ENCODE assay signal across 25 cellular contexts in the genomic region with DNA sequence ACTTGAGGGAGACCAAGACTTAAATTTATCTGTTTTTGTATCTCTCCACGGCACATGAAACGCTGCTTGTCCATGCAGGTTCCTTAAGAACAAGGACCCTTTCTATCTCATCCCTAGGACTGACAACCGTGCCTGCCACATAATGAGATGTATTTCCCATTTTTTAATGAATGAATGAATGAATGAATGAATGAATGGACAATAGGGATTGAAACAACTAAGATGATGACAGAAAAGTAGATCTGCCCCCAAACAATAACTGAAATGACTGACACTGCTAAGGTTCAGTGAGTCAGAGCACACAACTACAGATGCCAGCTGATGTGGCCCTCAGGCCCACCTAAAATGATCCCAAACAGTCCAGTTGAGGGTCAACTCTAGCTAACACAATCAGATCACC.
DNase-seq lines count a peak whose midpoint lies in the region; ATAC-seq, FAIRE-seq and TF ChIP-seq lines count a peak whose summit lies in the region.
"Had no signal": no experiment of that assay in that cellular context is flagged by ENCODE, and none has a peak within 500 bp of the region (broad histone marks: within the 10 kb centered on the region; RNA-seq: fewer than 3 reads in every experiment).

No MANE protein-coding gene starts in this region.

- peak overlapping the region; percentile 47 for H3K27ac Mint-ChIP-seq in activated T-helper 17 cell treated with anti-CD3 and anti-CD28 coated beads, Interleukin-2, amount 50 U/mL, for 72 hours
- peak overlapping the region; percentile 14 for H3K27ac Mint-ChIP-seq in central memory CD8-positive, alpha-beta T cell (ENCODE audit: low read depth)
- H3K27ac Mint-ChIP-seq: CD4-positive, alpha-beta memory T cell; GM23338; H9 had no signal

- peaks cover 38% of the 10 kb centered on the region for H3K4me1 Mint-ChIP-seq in activated T-helper 17 cell treated with anti-CD3 and anti-CD28 coated beads, Interleukin-2, amount 50 U/mL, for 72 hours
- peaks cover 19% of the 10 kb centered on the region for H3K4me1 Mint-ChIP-seq in central memory CD8-positive, alpha-beta T cell
- H3K4me1 Mint-ChIP-seq: GM23338, H9 had no signal

- WGBS in HepG2 (ENCODE audit: low lambda C conversion rate), result 98% methylated on average over 3 of the region's 3 CpGs
- WGBS in right lobe of liver (ENCODE audit: insufficient coverage, low coverage, low lambda C conversion rate, missing lambda C conversion rate), result 97% methylated on average over 3 of the region's 3 CpGs

- CTCF ChIA-PET in HepG2 (lab: Yijun Ruan, JAX; ENCODE audit: low intra/inter-chr PET ratio, low total read pairs), result no interaction called here

- no peaks in the 10 kb centered on the region for H4K20me1 ChIP-seq in HepG2 (ENCODE audit: insufficient read depth, low read length)

- intact Hi-C loops in HepG2 (cut with micrococcal nuclease; ENCODE audit: unreplicated experiment), result no loop called here
- intact Hi-C loops in right lobe of liver (cut with DNase I), result no loop called here

- no peak for TF ChIP-seq RAD21 in HepG2 (CRISPR knock-in tag; IDR thresholded peaks at IDR 0.05)

- in situ Hi-C loops in HepG2 (cut with HindIII; ENCODE audit: extremely low pct_ligation_motif_present, low pct_unique_long_range_greater_than_20kb), result no loop called here

- no peak overlapping the region for H3K27ac ChIP-seq in HepG2 (ENCODE audit: extremely low read length, insufficient read depth, low read length)
- H3K27ac ChIP-seq in right lobe of liver, result no peak overlapping the region
- H3K27ac ChIP-seq: A549; BLaER1 treated with 17β-estradiol and CSF1 and Interleukin-3, amounts not matched to agents 10 nM and 100 nM had no signal

- H3K4me2 ChIP-seq in HepG2 (ENCODE audit: low read depth, low read length), result no peak overlapping the region
- H3K4me2 ChIP-seq: A549; BLaER1 treated with 17β-estradiol and CSF1 and Interleukin-3, amounts not matched to agents 10 nM and 100 nM; GM23338 had no signal

- no peak overlapping the region for H3K4me3 ChIP-seq in HepG2 (replicated peaks in 1 of 3; ENCODE audit: insufficient read depth in 1 of 3, low read depth in 2 of 3, low read length in 3 of 3)
- H3K4me3 ChIP-seq in right lobe of liver, result no peak overlapping the region
- H3K4me3 ChIP-seq: A549; BLaER1 treated with 17β-estradiol and CSF1 and Interleukin-3, amounts not matched to agents 10 nM and 100 nM; GM23338 had no signal

- no peak for TF ChIP-seq POLR2A in HepG2 (IDR thresholded peaks at IDR 0.05; ENCODE audit: insufficient read depth in 1 of 2, low read depth in 2 of 2, low read length in 2 of 2)
- no peak for TF ChIP-seq POLR2A in right lobe of liver (IDR thresholded peaks at IDR 0.05)
- no peak for TF ChIP-seq POLR2A in GM12891 (IDR thresholded peaks at IDR 0.05; ENCODE audit: low read depth, low read length)

- no peak for DNase-seq in HepG2 (ENCODE audit: low spot score)
- no peak for DNase-seq in right lobe of liver
- no peak for DNase-seq in GM12891 (ENCODE audit: insufficient read length, low spot score)
- DNase-seq in central memory CD8-positive, alpha-beta T cell (ENCODE audit: low spot score in 2 of 2), result no peak
- no peak for DNase-seq in NCI-H524 (lab: John Stamatoyannopoulos, UW)
- no peak for DNase-seq in GM20000 (ENCODE audit: low spot score)
- no peak for DNase-seq in stimulated activated CD4-positive, alpha-beta T cell treated with anti-CD3 and anti-CD28 coated beads, Interleukin-2, amount 100 ng/mL, for 24 hours
- DNase-seq: 8988T; ACHN; AML-193; BE2C; Calu3; CD4-positive, alpha-beta memory T cell; COR-L47; DMS53; DMS79 treated with DMSO at 0.1 percent for 48 hours; GF-D8; H9 had no signal

- no peak for FAIRE-seq in HepG2 (lab: Jason Lieb, UNC)
- FAIRE-seq in GM12891 (lab: Jason Lieb, UNC), result peak; percentile 74
- FAIRE-seq: A549, GM19239 had no signal

- H3K4me1 ChIP-seq in HepG2 (ENCODE audit: insufficient read depth, low read length) (no peaks in the 10 kb centered on the region), right lobe of liver (no peaks in the 10 kb centered on the region)
- H3K4me1 ChIP-seq: A549 had no signal

- TF ChIP-seq CTCF in HepG2 (CRISPR knock-in tag; IDR thresholded peaks at IDR 0.05) (no peak), right lobe of liver (IDR thresholded peaks at IDR 0.05) (no peak), GM20000 (IDR thresholded peaks at IDR 0.05; ENCODE audit: extremely low read depth, missing control alignments) (no peak)

- H3K9me3 ChIP-seq in HepG2 (ENCODE audit: low read length), result no peaks in the 10 kb centered on the region
- no peaks in the 10 kb centered on the region for H3K9me3 ChIP-seq in right lobe of liver
- H3K9me3 ChIP-seq: A549; BE2C; BLaER1 treated with 17β-estradiol and CSF1 and Interleukin-3, amounts not matched to agents 10 nM and 100 nM had no signal

- no peaks in the 10 kb centered on the region for H3K79me2 ChIP-seq in HepG2 (ENCODE audit: insufficient read depth, low read length)

- H3K9ac ChIP-seq in HepG2 (ENCODE audit: insufficient read depth, low read depth, low read length), result no peak overlapping the region
- H3K9ac ChIP-seq: BLaER1 treated with 17β-estradiol and CSF1 and Interleukin-3, amounts not matched to agents 10 nM and 100 nM had no signal

- H3K4me3 Mint-ChIP-seq in activated T-helper 17 cell treated with anti-CD3 and anti-CD28 coated beads, Interleukin-2, amount 50 U/mL, for 72 hours, result no peak overlapping the region
- H3K4me3 Mint-ChIP-seq in central memory CD8-positive, alpha-beta T cell, result no peak overlapping the region
- H3K4me3 Mint-ChIP-seq: CD14-positive monocyte; CD4-positive, alpha-beta memory T cell; GM23338; H9 had no signal

- TF ChIP-seq EP300 in HepG2 (IDR thresholded peaks at IDR 0.05; ENCODE audit: low read depth in 2 of 2, low read length in 2 of 2) (no peak), HepG2 (CRISPR knock-in tag; IDR thresholded peaks at IDR 0.05; ENCODE audit: borderline replicate concordance) (no peak)

- BruUV-seq in HepG2 (replicated peaks; lab: Mats Ljungman, UMichigan), result no TSS peak

- no peaks in the 10 kb centered on the region for H3K27me3 Mint-ChIP-seq in activated T-helper 17 cell treated with anti-CD3 and anti-CD28 coated beads, Interleukin-2, amount 50 U/mL, for 72 hours
- no peaks in the 10 kb centered on the region for H3K27me3 Mint-ChIP-seq in central memory CD8-positive, alpha-beta T cell
- H3K27me3 Mint-ChIP-seq: CD4-positive, alpha-beta memory T cell had no signal

- POLR2A ChIA-PET in HepG2 (lab: Yijun Ruan, JAX), result no interaction called here

- H3K27me3 ChIP-seq in HepG2 (ENCODE audit: control insufficient read depth in 1 of 2, insufficient read depth in 2 of 2, low read length in 2 of 2) (no peaks in the 10 kb centered on the region), right lobe of liver (no peaks in the 10 kb centered on the region)
- H3K27me3 ChIP-seq: BE2C; BLaER1 treated with 17β-estradiol and CSF1 and Interleukin-3, amounts not matched to agents 10 nM and 100 nM had no signal

- ATAC-seq in HepG2 (no peak), right lobe of liver (no peak)
- ATAC-seq in activated T-helper 17 cell treated with anti-CD3 and anti-CD28 coated beads, Interleukin-2, amount 50 U/mL, for 72 hours (replicated peaks), result no peak
- no peak for ATAC-seq in central memory CD8-positive, alpha-beta T cell (replicated peaks; ENCODE audit: extremely low read depth, poor library complexity, severe bottlenecking)
- ATAC-seq: A549, GM23338, HCT116 had no signal

- peaks cover 94% of the 10 kb centered on the region for H3K36me3 Mint-ChIP-seq in activated T-helper 17 cell treated with anti-CD3 and anti-CD28 coated beads, Interleukin-2, amount 50 U/mL, for 72 hours (ENCODE audit: low read depth)
- H3K36me3 Mint-ChIP-seq in central memory CD8-positive, alpha-beta T cell (ENCODE audit: insufficient read depth), result peaks cover 11% of the 10 kb centered on the region

- H2AFZ ChIP-seq in HepG2 (ENCODE audit: low read length), result no peak overlapping the region
- H2AFZ ChIP-seq: GM23338 had no signal

- no peaks in the 10 kb centered on the region for H3K9me3 Mint-ChIP-seq in activated T-helper 17 cell treated with anti-CD3 and anti-CD28 coated beads, Interleukin-2, amount 50 U/mL, for 72 hours
- H3K9me3 Mint-ChIP-seq in central memory CD8-positive, alpha-beta T cell, result no peaks in the 10 kb centered on the region
- H3K9me3 Mint-ChIP-seq: CD14-positive monocyte, GM23338, H9 had no signal

- H3K36me3 ChIP-seq in HepG2 (replicated peaks in 1 of 2; ENCODE audit: control insufficient read depth in 1 of 2, insufficient read depth in 2 of 2, low read length in 2 of 2), result peaks cover 8 to 10% of the 10 kb centered on the region in 2 experiments; a peak in 2 of 5 replicates
- H3K36me3 ChIP-seq in right lobe of liver, result peaks cover 0 to 3% (median 0%) of the 10 kb centered on the region in 4 donors

TF ChIP-seq in HepG2, 621 proteins besides CTCF, POLR2A, EP300 and RAD21 (continues in another document):
- TF ChIP-seq, protein P1, sequence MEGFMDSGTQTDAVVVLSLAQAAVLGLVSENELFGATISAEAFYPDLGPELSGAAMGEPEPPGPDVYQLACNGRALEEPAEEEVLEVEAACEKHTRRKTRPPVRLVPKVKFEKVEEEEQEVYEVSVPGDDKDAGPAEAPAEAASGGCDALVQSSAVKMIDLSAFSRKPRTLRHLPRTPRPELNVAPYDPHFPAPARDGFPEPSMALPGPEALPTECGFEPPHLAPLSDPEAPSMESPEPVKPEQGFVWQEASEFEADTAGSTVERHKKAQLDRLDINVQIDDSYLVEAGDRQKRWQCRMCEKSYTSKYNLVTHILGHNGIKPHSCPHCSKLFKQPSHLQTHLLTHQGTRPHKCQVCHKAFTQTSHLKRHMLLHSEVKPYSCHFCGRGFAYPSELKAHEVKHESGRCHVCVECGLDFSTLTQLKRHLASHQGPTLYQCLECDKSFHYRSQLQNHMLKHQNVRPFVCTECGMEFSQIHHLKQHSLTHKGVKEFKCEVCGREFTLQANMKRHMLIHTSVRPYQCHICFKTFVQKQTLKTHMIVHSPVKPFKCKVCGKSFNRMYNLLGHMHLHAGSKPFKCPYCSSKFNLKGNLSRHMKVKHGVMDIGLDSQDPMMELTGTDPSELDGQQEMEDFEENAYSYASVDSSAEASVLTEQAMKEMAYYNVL (CRISPR knock-in tag; IDR thresholded peaks at IDR 0.05; ENCODE audit: borderline replicate concordance), result no peak

TF ChIP-seq in GM12891, 5 proteins besides CTCF, POLR2A, EP300 and RAD21:
- TF ChIP-seq POU2F2 (IDR thresholded peaks at IDR 0.05; ENCODE audit: low read depth, low read length) (no peak), PAX5 (IDR thresholded peaks at IDR 0.05; ENCODE audit: insufficient read depth, low read length, severe bottlenecking) (no peak), TAF1 (IDR thresholded peaks at IDR 0.05; ENCODE audit: low read depth, low read length) (no peak), SPI1 (IDR thresholded peaks at IDR 0.05; ENCODE audit: low read depth, low read length) (no peak), POLR2AphosphoS5 (IDR thresholded peaks at IDR 0.05; ENCODE audit: low read depth, low read length) (no peak)
